1 cellular context compared by ENCODE assay signal in genomic region chr14:76772300-76773187, GRCh38.
TF ChIP-seq lines count a peak whose summit lies in the region.

No MANE protein-coding gene starts in this region.

TF ChIP-seq in K562, 482 proteins besides CTCF, POLR2A, EP300 and RAD21 (continued from another document):
- TF ChIP-seq ATF1 (CRISPR knock-in tag; IDR thresholded peaks at IDR 0.05) (no peak), ATF1 (tag; IDR thresholded peaks at IDR 0.05) (no peak), HDAC8 (tag; IDR thresholded peaks at IDR 0.05) (no peak), FOXA3 (CRISPR knock-in tag; conservative IDR thresholded peaks at IDR 0.05 in 1 of 2, IDR thresholded peaks at IDR 0.05 in 1 of 2) (no peak), CBFA2T3 (IDR thresholded peaks at IDR 0.05) (peak; percentile 36), ZBTB49 (CRISPR knock-in tag; IDR thresholded peaks at IDR 0.05; ENCODE audit: borderline replicate concordance) (no peak), PRDM10 (IDR thresholded peaks at IDR 0.05; ENCODE audit: partially characterized antibody) (peak; percentile 45), GABPB1 (CRISPR knock-in tag; IDR thresholded peaks at IDR 0.05) (no peak), TAF15 (IDR thresholded peaks at IDR 0.05; ENCODE audit: low read depth, low read length) (no peak), RREB1 (CRISPR knock-in tag; IDR thresholded peaks at IDR 0.05) (no peak), ZNF318 (IDR thresholded peaks at IDR 0.05; ENCODE audit: borderline replicate concordance in 1 of 2, low read depth in 1 of 2) (no peak), HDAC2 (IDR thresholded peaks at IDR 0.05) (no peak)
